In the genomic region with DNA sequence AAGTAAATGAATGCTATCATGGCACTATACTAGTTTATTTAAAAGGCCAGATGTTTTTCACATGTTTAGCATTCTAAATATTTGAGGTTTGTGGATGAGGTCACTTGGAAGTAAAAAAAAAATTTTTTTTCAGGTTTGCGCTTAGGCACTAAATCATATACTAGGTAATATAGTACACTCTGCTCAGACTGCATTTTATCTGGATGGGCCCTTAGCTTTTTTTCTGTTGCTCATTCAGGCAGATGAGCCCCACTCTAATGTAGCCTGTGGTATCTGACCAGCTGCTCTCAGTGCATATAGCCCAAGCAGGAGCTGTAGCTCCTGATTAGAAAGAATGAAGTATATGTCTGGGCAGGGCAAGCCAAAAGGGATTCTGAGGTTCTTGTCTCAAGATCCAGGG, we compare ENCODE assay signal across 17 cellular contexts.
DNase-seq lines count a peak whose midpoint lies in the region; ATAC-seq, FAIRE-seq and TF ChIP-seq lines count a peak whose summit lies in the region.
"Had no signal": no experiment of that assay in that cellular context is flagged by ENCODE, and none has a peak within 500 bp of the region (broad histone marks: within the 10 kb centered on the region; RNA-seq: fewer than 3 reads in every experiment).

No MANE protein-coding gene starts in this region.

- TF ChIP-seq CTCF in AG10803 (conservative IDR thresholded peaks at IDR 0.05; ENCODE audit: low read length) (no peak), astrocyte (IDR thresholded peaks at IDR 0.05; ENCODE audit: insufficient read depth, low read depth, low read length) (no peak)

- no peaks in the 10 kb centered on the region for H3K9me3 Mint-ChIP-seq in astrocyte (ENCODE audit: unreplicated experiment)
- H3K9me3 Mint-ChIP-seq: CD4-positive, alpha-beta T cell; IgD-negative memory B cell had no signal

- no peaks in the 10 kb centered on the region for H3K9me3 ChIP-seq in GM23248 (ENCODE audit: low read depth)
- no peaks in the 10 kb centered on the region for H3K9me3 ChIP-seq in astrocyte (ENCODE audit: insufficient read depth, low read depth, low read length)

- H4K20me1 ChIP-seq in GM23248 (ENCODE audit: insufficient read depth), result no peaks in the 10 kb centered on the region
- H4K20me1 ChIP-seq in astrocyte (ENCODE audit: insufficient read depth, low read length), result peaks cover 28% of the 10 kb centered on the region

- no peak overlapping the region for H3K9ac ChIP-seq in GM23248
- H3K9ac ChIP-seq in astrocyte (ENCODE audit: low read length), result no peak overlapping the region

- no peak for FAIRE-seq in astrocyte (lab: Jason Lieb, UNC)
- FAIRE-seq: G401.6 had no signal

- ATAC-seq in HG03097 (IDR thresholded peaks at IDR 0.05; ENCODE audit: low FRiP score, unreplicated experiment) (no peak), HG03565 (IDR thresholded peaks at IDR 0.05; ENCODE audit: unreplicated experiment) (no peak)

- H3K79me2 ChIP-seq in GM23248 (ENCODE audit: insufficient read depth) (no peaks in the 10 kb centered on the region), astrocyte (ENCODE audit: insufficient read depth, low read length) (no peaks in the 10 kb centered on the region)

- H3K4me3 ChIP-seq in AG10803 (ENCODE audit: low read length) (no peak overlapping the region), GM23248 (no peak overlapping the region), astrocyte (ENCODE audit: insufficient read depth, low read depth, low read length) (no peak overlapping the region)

- no peaks in the 10 kb centered on the region for H3F3A ChIP-seq in GM23248 (ENCODE audit: insufficient read depth)

- H3K9me2 ChIP-seq in GM23248 (ENCODE audit: insufficient read depth), result no peaks in the 10 kb centered on the region

- peaks cover 7% of the 10 kb centered on the region for H3K4me1 Mint-ChIP-seq in astrocyte (ENCODE audit: low read depth, unreplicated experiment)

- WGBS in GM23248 (ENCODE audit: low coverage in 1 of 2, low lambda C conversion rate in 2 of 2, missing lambda C conversion rate in 2 of 2), 2 experiments, result 91 to 97% methylated on average over 1 of the region's 1 CpG

- H3K36me3 Mint-ChIP-seq in astrocyte (ENCODE audit: low read depth, unreplicated experiment), result no peaks in the 10 kb centered on the region
- H3K36me3 Mint-ChIP-seq: IgD-negative memory B cell had no signal

- peak overlapping the region; percentile 15 for H3K27ac Mint-ChIP-seq in astrocyte (ENCODE audit: unreplicated experiment)
- H3K27ac Mint-ChIP-seq: B cell; CD4-positive, alpha-beta T cell had no signal

- H3K27ac ChIP-seq in GM23248 (no peak overlapping the region), astrocyte (ENCODE audit: low read depth, low read length) (no peak overlapping the region)

- DNase-seq in AG10803 (ENCODE audit: low read depth) (peak; percentile 81), GM23248 (peak; percentile 26), astrocyte (ENCODE audit: low read depth) (peak; percentile 63), fibroblast of peridontal ligament (ENCODE audit: extremely low read depth) (peak; percentile 15), GF-D8 (lab: John Stamatoyannopoulos, UW) (no peak)
- DNase-seq in activated T-cell treated with anti-CD3 and anti-CD28 coated beads, Interleukin-2, amount 50 U/mL, for 48 hours, result no peak
- DNase-seq: 8988T; C1 segment of cervical spinal cord; CD4-positive, alpha-beta T cell; DMS79 treated with DMSO at 0.1 percent for 48 hours; EL; H7 had no signal

- H3K4me2 ChIP-seq in GM23248 (ENCODE audit: unreplicated experiment), result no peak overlapping the region
- no peak overlapping the region for H3K4me2 ChIP-seq in astrocyte (ENCODE audit: low read length)

- in situ Hi-C loops in GM23248 (cut with MboI), result no loop called here

- no peak overlapping the region for H3K4me3 Mint-ChIP-seq in astrocyte (ENCODE audit: unreplicated experiment)
- H3K4me3 Mint-ChIP-seq: B cell; CD4-positive, alpha-beta T cell; IgD-negative memory B cell had no signal

- H3K36me3 ChIP-seq in GM23248 (ENCODE audit: low read depth) (no peaks in the 10 kb centered on the region), astrocyte (ENCODE audit: insufficient read depth, low read length) (no peaks in the 10 kb centered on the region)

- no peaks in the 10 kb centered on the region for H3K27me3 Mint-ChIP-seq in astrocyte (ENCODE audit: low read depth, unreplicated experiment)
- H3K27me3 Mint-ChIP-seq: B cell; CD4-positive, alpha-beta T cell had no signal

- H3K4me1 ChIP-seq in GM23248 (ENCODE audit: insufficient read depth), result peaks cover 4% of the 10 kb centered on the region; the same call in 1 of the 2 replicates
- peaks cover 3% of the 10 kb centered on the region for H3K4me1 ChIP-seq in astrocyte (ENCODE audit: insufficient read depth, low read length)

- H2AFZ ChIP-seq in GM23248 (no peak overlapping the region), astrocyte (ENCODE audit: low read depth, low read length) (no peak overlapping the region)

- H3K27me3 ChIP-seq in GM23248 (replicated peaks; ENCODE audit: insufficient read depth) (no peaks in the 10 kb centered on the region), astrocyte (ENCODE audit: insufficient read depth, low read length) (no peaks in the 10 kb centered on the region)

Comparison
In these comparisons a context has a peak if more than half of its experiments do, and no peak if none do; other contexts are left out.
1. DNase-seq: peak in AG10803 (single experiment), GM23248 (single experiment), astrocyte (single experiment) and fibroblast of peridontal ligament (single experiment); none in GF-D8 (single experiment) and activated T-cell treated with anti-CD3 and anti-CD28 coated beads, Interleukin-2, amount 50 U/mL, for 48 hours (0 of 2).